8 cellular contexts compared by ENCODE assay signal in genomic region chr7:76609864-76610263, GRCh38. TPM values are rescaled to one million over a fixed set of nuclear protein-coding genes. Genes with fewer than 3 reads are reported as not detected.
DNase-seq lines count a peak whose midpoint lies in the region; ATAC-seq, FAIRE-seq and TF ChIP-seq lines count a peak whose summit lies in the region.
"Not testable (repeated sequence)": the region's sequence is repeated elsewhere in the genome, so short reads cannot be mapped to it uniquely, and the experiment has no call there.

No MANE protein-coding gene starts in this region.

- not testable (repeated sequence) for H3K27me3 Mint-ChIP-seq in activated CD8-positive, alpha-beta T cell treated with anti-CD3 and anti-CD28 coated beads for 36 hours; stimulated activated naive CD8-positive, alpha-beta T cell treated with anti-CD3 and anti-CD28 coated beads, Interleukin-15, amount 100 ng/mL, for 72 hours

- TF ChIP-seq POLR2A in endothelial cell of umbilical vein (IDR thresholded peaks at IDR 0.05; ENCODE audit: low read depth, low read length), result not testable (repeated sequence)

- not testable (repeated sequence) for BruUV-seq in endothelial cell of umbilical vein (replicated peaks; lab: Mats Ljungman, UMichigan)

- H3K4me1 Mint-ChIP-seq in activated CD8-positive, alpha-beta T cell treated with anti-CD3 and anti-CD28 coated beads for 36 hours (ENCODE audit: low read depth), result peaks cover 12% of the 10 kb centered on the region
- peaks cover 25% of the 10 kb centered on the region for H3K4me1 Mint-ChIP-seq in stimulated activated naive CD8-positive, alpha-beta T cell treated with anti-CD3 and anti-CD28 coated beads, Interleukin-15, amount 100 ng/mL, for 72 hours

- H3K27me3 ChIP-seq in DND-41 (ENCODE audit: insufficient read depth, low read length, poor library complexity); endothelial cell of umbilical vein (ENCODE audit: control insufficient read depth in 2 of 2, insufficient read depth in 2 of 2, low read length in 2 of 2); lower lobe of right lung (ENCODE audit: low read depth): not testable (repeated sequence)

- H4K20me1 ChIP-seq in DND-41 (ENCODE audit: insufficient read depth, low read length); endothelial cell of umbilical vein (replicated peaks; ENCODE audit: control insufficient read depth, extremely low read depth, insufficient read depth, low read length): not testable (repeated sequence)

- H3K4me1 ChIP-seq in DND-41 (ENCODE audit: insufficient read depth, low read length); endothelial cell of umbilical vein (ENCODE audit: control insufficient read depth, extremely low read depth, insufficient read depth, low read length): not testable (repeated sequence)
- peaks cover 11% of the 10 kb centered on the region for H3K4me1 ChIP-seq in lower lobe of right lung

- not testable (repeated sequence) for H3K4me2 ChIP-seq in DND-41 (ENCODE audit: insufficient read depth, low read length); endothelial cell of umbilical vein (ENCODE audit: insufficient read depth, low read length)

- FAIRE-seq in GM19239 (lab: Jason Lieb, UNC) (peak; percentile 92), endothelial cell of umbilical vein (lab: Jason Lieb, UNC) (peak; percentile 99)

- peak; percentile 27 for ATAC-seq in DND-41 (ENCODE audit: insufficient read depth, low read depth)
- peak; percentile 37 for ATAC-seq in HG02642 (IDR thresholded peaks at IDR 0.05; ENCODE audit: poor library complexity, unreplicated experiment)
- peak; percentile 32 for ATAC-seq in HG03432 (IDR thresholded peaks at IDR 0.05; ENCODE audit: unreplicated experiment)
- peak; percentile 63 for ATAC-seq in activated CD8-positive, alpha-beta T cell treated with anti-CD3 and anti-CD28 coated beads for 36 hours
- peak; percentile 45 to 49 for ATAC-seq in lower lobe of right lung
- peak; percentile 64 for ATAC-seq in stimulated activated naive CD8-positive, alpha-beta T cell treated with anti-CD3 and anti-CD28 coated beads, Interleukin-15, amount 100 ng/mL, for 72 hours

- not testable (repeated sequence) for H3K36me3 Mint-ChIP-seq in activated CD8-positive, alpha-beta T cell treated with anti-CD3 and anti-CD28 coated beads for 36 hours (ENCODE audit: low read depth)

- not testable (repeated sequence) for H2AFZ ChIP-seq in DND-41 (ENCODE audit: low read depth, low read length); endothelial cell of umbilical vein (ENCODE audit: low read depth, low read length)

- H3K79me2 ChIP-seq in DND-41 (ENCODE audit: insufficient read depth, low read length), result peaks cover 21% of the 10 kb centered on the region
- H3K79me2 ChIP-seq in endothelial cell of umbilical vein (ENCODE audit: control insufficient read depth, insufficient read depth, low read length), result not testable (repeated sequence)

- H3K9me1 ChIP-seq in endothelial cell of umbilical vein (replicated peaks; ENCODE audit: control insufficient read depth, extremely low read depth, insufficient read depth, low read length), result not testable (repeated sequence)

- H3K4me3 Mint-ChIP-seq in activated CD8-positive, alpha-beta T cell treated with anti-CD3 and anti-CD28 coated beads for 36 hours; stimulated activated naive CD8-positive, alpha-beta T cell treated with anti-CD3 and anti-CD28 coated beads, Interleukin-15, amount 100 ng/mL, for 72 hours: not testable (repeated sequence)

- POLR2A ChIA-PET in activated CD8-positive, alpha-beta T cell treated with anti-CD3 and anti-CD28 coated beads for 36 hours (lab: Charles Lee); endothelial cell of umbilical vein (lab: Charles Lee): not testable (repeated sequence)

- TF ChIP-seq CTCF in DND-41 (IDR thresholded peaks at IDR 0.05; ENCODE audit: borderline replicate concordance, extremely low read depth, low read length, poor library complexity, severe bottlenecking); activated CD8-positive, alpha-beta T cell treated with anti-CD3 and anti-CD28 coated beads for 36 hours (IDR thresholded peaks at IDR 0.05); endothelial cell of umbilical vein (IDR thresholded peaks at IDR 0.05; ENCODE audit: extremely low read depth in 1 of 2, insufficient read depth in 1 of 2, low read depth in 1 of 2, low read length in 2 of 2); lower lobe of right lung (IDR thresholded peaks at IDR 0.05): not testable (repeated sequence)

- CTCF ChIA-PET in activated CD8-positive, alpha-beta T cell treated with anti-CD3 and anti-CD28 coated beads for 36 hours (lab: Charles Lee); endothelial cell of umbilical vein (lab: Charles Lee): not testable (repeated sequence)

- H3K9ac ChIP-seq in DND-41 (ENCODE audit: low read depth, low read length); endothelial cell of umbilical vein (replicated peaks; ENCODE audit: extremely low read depth, insufficient read depth, low read length): not testable (repeated sequence)

- intact Hi-C loops in activated CD8-positive, alpha-beta T cell treated with anti-CD3 and anti-CD28 coated beads for 36 hours (cut with micrococcal nuclease); endothelial cell of umbilical vein (cut with micrococcal nuclease); lower lobe of right lung (cut with DNase I): not testable (repeated sequence)

- DNase-seq in DND-41; GM19239 (ENCODE audit: insufficient read length, low spot score); activated CD8-positive, alpha-beta T cell treated with anti-CD3 and anti-CD28 coated beads for 36 hours; endothelial cell of umbilical vein (ENCODE audit: low read depth, low spot score); lower lobe of right lung; stimulated activated naive CD8-positive, alpha-beta T cell treated with anti-CD3 and anti-CD28 coated beads, Interleukin-15, amount 100 ng/mL, for 72 hours: not testable (repeated sequence)

- not testable (repeated sequence) for H3K9me3 Mint-ChIP-seq in activated CD8-positive, alpha-beta T cell treated with anti-CD3 and anti-CD28 coated beads for 36 hours; stimulated activated naive CD8-positive, alpha-beta T cell treated with anti-CD3 and anti-CD28 coated beads, Interleukin-15, amount 100 ng/mL, for 72 hours

- H3K27ac Mint-ChIP-seq in activated CD8-positive, alpha-beta T cell treated with anti-CD3 and anti-CD28 coated beads for 36 hours; stimulated activated naive CD8-positive, alpha-beta T cell treated with anti-CD3 and anti-CD28 coated beads, Interleukin-15, amount 100 ng/mL, for 72 hours: not testable (repeated sequence)

- H3K9me3 ChIP-seq in DND-41 (ENCODE audit: insufficient read depth, low read length, severe bottlenecking); endothelial cell of umbilical vein (replicated peaks; ENCODE audit: control insufficient read depth, insufficient read depth, low read length); lower lobe of right lung: not testable (repeated sequence)

- H3K4me3 ChIP-seq in DND-41 (ENCODE audit: low read depth in 1 of 2, low read length in 2 of 2); endothelial cell of umbilical vein (replicated peaks in 1 of 3; ENCODE audit: insufficient read depth in 1 of 3, low read depth in 1 of 3, low read length in 3 of 3); lower lobe of right lung: not testable (repeated sequence)

- dilution Hi-C loops in endothelial cell of umbilical vein (cut with MboI; ENCODE audit: extremely low pct_ligation_motif_present, low sequenced_read_pairs), result not testable (repeated sequence)

- H3K36me3 ChIP-seq in DND-41 (ENCODE audit: insufficient read depth, low read length), result peaks cover 15% of the 10 kb centered on the region
- H3K36me3 ChIP-seq in endothelial cell of umbilical vein (ENCODE audit: control insufficient read depth in 2 of 2, extremely low read depth in 1 of 2, insufficient read depth in 2 of 2, low read length in 2 of 2); lower lobe of right lung: not testable (repeated sequence)

- not testable (repeated sequence) for H3K27ac ChIP-seq in DND-41 (ENCODE audit: low read length); endothelial cell of umbilical vein (ENCODE audit: insufficient read depth, low read depth, low read length); lower lobe of right lung

RNA-seq across cellular contexts. Expression of gene POMZP3, which starts 17.2 kb away (rescaled TPM):
- 10 to 100 TPM; 14.3 to 16.3 TPM for total RNA-seq in activated CD8-positive, alpha-beta T cell treated with anti-CD3 and anti-CD28 coated beads for 36 hours
- total RNA-seq in endothelial cell of umbilical vein, result 9.8 and 20.8 TPM in 2 replicates
- polyA plus RNA-seq in endothelial cell of umbilical vein, result 12.7 and 13.5 TPM in 2 replicates
- polyA plus RNA-seq in endothelial cell of umbilical vein (2011; cell fraction: cytosol; rRNA removed), result 8.5 and 8.7 TPM in 2 replicates
- polyA plus RNA-seq in endothelial cell of umbilical vein (2011; cell fraction: nucleus; rRNA removed), result 5.6 and 8.2 TPM in 2 replicates
- polyA plus RNA-seq in endothelial cell of umbilical vein (2012), result 4.6 TPM in 2 replicates
- polyA minus RNA-seq in endothelial cell of umbilical vein, result 17.1 and 18.0 TPM in 2 replicates
- 4.7 TPM for polyA minus RNA-seq in endothelial cell of umbilical vein (2011; cell fraction: cytosol; rRNA and poly(A)+ RNA removed)
- polyA minus RNA-seq in endothelial cell of umbilical vein (2011; cell fraction: nucleus; rRNA and poly(A)+ RNA removed), result 8.2 and 10.3 TPM in 2 replicates
- total RNA-seq in lower lobe of right lung, result 10.8 TPM
